In genomic region chr3:8963137-8963853, GRCh38 we compare ENCODE assay signal across 8 cellular contexts. TPM values are rescaled to one million over a fixed set of nuclear protein-coding genes. Genes with fewer than 3 reads are reported as not detected.
DNase-seq lines count a peak whose midpoint lies in the region; ATAC-seq and TF ChIP-seq lines count a peak whose summit lies in the region.

Gene RAD18, minus strand, starts transcription at chr3:8963472. Its CDS starts 87 bp downstream, at chr3:8963385.

- H3K4me3 ChIP-seq in Panc1 (ENCODE audit: low read depth in 2 of 2, low read length in 2 of 2) (peak within 1 kb of the TSS; percentile 74 to 95), muscle layer of duodenum (ENCODE audit: low read depth in 1 of 2, low read length in 2 of 2) (peak within 1 kb of the TSS; percentile 91 to 97)

- H3K36me3 Mint-ChIP-seq in activated T-cell treated with anti-CD3 and anti-CD28 coated beads, Interleukin-2, amount 50 U/mL, for 24 hours (ENCODE audit: low read depth), result peaks cover 50% of the 10 kb centered on the region

- H3K27ac ChIP-seq in Panc1 (ENCODE audit: low read length) (peak within 1 kb of the TSS; percentile 90), muscle layer of duodenum (ENCODE audit: low read length) (peak within 1 kb of the TSS; percentile 88)

- H3K4me3 Mint-ChIP-seq in activated T-cell treated with anti-CD3 and anti-CD28 coated beads, Interleukin-2, amount 50 U/mL, for 24 hours, result peak within 1 kb of the TSS; percentile 97

- intact Hi-C loops in Panc1 (cut with micrococcal nuclease; ENCODE audit: unreplicated experiment), result loop anchor here (2.0 kb wide), 1 partner anchor 194 kb away; the partner anchor contains the start of gene OXTR

- peak; percentile 51 for DNase-seq in DMS53 treated with DMSO at 0.1 percent for 48 hours (lab: John Stamatoyannopoulos, UW; ENCODE audit: unreplicated experiment)
- peak; percentile 92 for DNase-seq in KBM-7
- peak; percentile 52 for DNase-seq in Panc1 (ENCODE audit: low read depth, low spot score)
- peak; percentile 95 for DNase-seq in activated T-cell treated with anti-CD3 and anti-CD28 coated beads, Interleukin-2, amount 50 U/mL, for 24 hours
- peak; percentile 85 for DNase-seq in stimulated activated CD8-positive, alpha-beta memory T cell treated with anti-CD3 and anti-CD28 coated beads, Interleukin-7, amount 100 ng/mL, for 24 hours (ENCODE audit: low read depth)

- peaks cover 21% of the 10 kb centered on the region for H3K4me1 ChIP-seq in Panc1 (ENCODE audit: control insufficient read depth, insufficient read depth, low read length)
- H3K4me1 ChIP-seq in muscle layer of duodenum (ENCODE audit: control insufficient read depth in 1 of 2, insufficient read depth in 2 of 2, low read length in 2 of 2), result peaks cover 4 to 16% of the 10 kb centered on the region in 2 donors

- H3K36me3 ChIP-seq in Panc1 (ENCODE audit: control insufficient read depth, insufficient read depth, low read length), result 0 out of 2 replicates have a peak, but pooled peaks cover 2% of the 10 kb centered on the region
- H3K36me3 ChIP-seq in muscle layer of duodenum (ENCODE audit: control insufficient read depth in 1 of 2, insufficient read depth in 2 of 2, low read length in 2 of 2), result peaks cover 0 to 4% of the 10 kb centered on the region in 2 donors

- in situ Hi-C loops in KBM-7 (cut with MboI; ENCODE audit: low pct_unique_long_range_greater_than_20kb, low sequenced_read_pairs) (no loop called here), Panc1 (cut with HindIII; ENCODE audit: low pct_unique_long_range_greater_than_20kb, low sequenced_read_pairs) (no loop called here)

- peaks cover 38% of the 10 kb centered on the region for H3K4me1 Mint-ChIP-seq in activated T-cell treated with anti-CD3 and anti-CD28 coated beads, Interleukin-2, amount 50 U/mL, for 24 hours (ENCODE audit: low read depth)

- H3K27me3 Mint-ChIP-seq in activated T-cell treated with anti-CD3 and anti-CD28 coated beads, Interleukin-2, amount 50 U/mL, for 24 hours, result peaks cover under 1% of the 10 kb centered on the region

- no TSS peak for BruUV-seq in Panc1 (replicated peaks; lab: Mats Ljungman, UMichigan)

- ATAC-seq in GM21723 (IDR thresholded peaks at IDR 0.05; ENCODE audit: unreplicated experiment) (peak; percentile 87), Panc1 (peak; percentile 95), esophagus mucosa (peak; percentile 93)

- CTCF ChIA-PET in Panc1 (lab: Charles Lee), result no interaction called here

- H3K9me3 ChIP-seq in Panc1 (ENCODE audit: control insufficient read depth, insufficient read depth, low read depth, low read length) (no peaks in the 10 kb centered on the region), muscle layer of duodenum (ENCODE audit: control insufficient read depth in 1 of 2, low read length in 2 of 2) (no peaks in the 10 kb centered on the region)

- no peaks in the 10 kb centered on the region for H3K9me3 Mint-ChIP-seq in activated T-cell treated with anti-CD3 and anti-CD28 coated beads, Interleukin-2, amount 50 U/mL, for 24 hours

- H3K27me3 ChIP-seq in Panc1 (ENCODE audit: control insufficient read depth, insufficient read depth, low read length), result no peaks in the 10 kb centered on the region
- H3K27me3 ChIP-seq in muscle layer of duodenum (ENCODE audit: low read depth, low read length), result no peaks in the 10 kb centered on the region

- peak within 1 kb of the TSS; percentile 98 for H3K27ac Mint-ChIP-seq in activated T-cell treated with anti-CD3 and anti-CD28 coated beads, Interleukin-2, amount 50 U/mL, for 24 hours

- POLR2A ChIA-PET in Panc1 (lab: Charles Lee), result no interaction called here

- no peak for TF ChIP-seq CTCF in Panc1 (IDR thresholded peaks at IDR 0.05)

RNA-seq across cellular contexts. Expression of gene RAD18, which starts in this region (rescaled TPM):
- total RNA-seq in Panc1 (2021; ENCODE audit: unreplicated experiment) (13.8 TPM), esophagus mucosa (9.4 TPM)
- 5.3 TPM for polyA plus RNA-seq in Panc1 (2012; ENCODE audit: insufficient read length)

Comparison
In these comparisons a context has a peak if more than half of its experiments do, and no peak if none do; other contexts are left out.
1. Peak in every context shown above with its lines: DNase-seq, ATAC-seq, H3K4me3 ChIP-seq and H3K27ac ChIP-seq.